20 cellular contexts compared by ENCODE assay signal in genomic region chr14:21074398-21075272, GRCh38. TPM values are rescaled to one million over a fixed set of nuclear protein-coding genes. Genes with fewer than 3 reads are reported as not detected.
DNase-seq lines count a peak whose midpoint lies in the region; ATAC-seq and TF ChIP-seq lines count a peak whose summit lies in the region.
"Had no signal": no experiment of that assay in that cellular context is flagged by ENCODE, and none has a peak within 500 bp of the region (broad histone marks: within the 10 kb centered on the region; RNA-seq: fewer than 3 reads in every experiment).

No MANE protein-coding gene starts in this region.

- H3K4me1 ChIP-seq in spleen = peaks cover 24 to 96% (median 66%) of the 10 kb centered on the region in 6 donors

- peaks cover 0 to 70% (median 23%) of the 10 kb centered on the region in 6 donors for H3K36me3 ChIP-seq in spleen

- peak; percentile 33 for DNase-seq in NCI-H2171 treated with DMSO at 0.1 percent for 48 hours (lab: John Stamatoyannopoulos, UW)
- no peak for DNase-seq in NCI-H2171 (lab: John Stamatoyannopoulos, UW)
- DNase-seq in GM20000 (ENCODE audit: low spot score) = peak; percentile 14
- DNase-seq in spleen = no peak
- DNase-seq in activated gamma-delta T cell treated with Interleukin-2 at 50 U/mL for 16 hours = no peak
- DNase-seq: 8988T; BE2C; CD8-positive, alpha-beta memory T cell; HCEC 1CT; KG1; NCI-H1092 treated with DMSO at 0.1 percent for 48 hours; NCI-H1694; NCI-H446 treated with DMSO at 0.1 percent for 48 hours; NCI-H748 treated with DMSO at 0.1 percent for 48 hours; PC-9 had no signal

- peak overlapping the region in 5 of 8 donors; percentile 7 to 94 (median 89) for H3K27ac ChIP-seq in spleen
- H3K27ac ChIP-seq: PC-9, SJSA1 had no signal

- H3K4me1 Mint-ChIP-seq in dendritic cell treated with granulocyte-macrophage colony-stimulating factor and Interleukin-4, amounts not matched to agents 40 ng/mL and 50 ng/mL, for 4 days (ENCODE audit: low read depth) = peaks cover 63% of the 10 kb centered on the region

- H3K4me3 ChIP-seq in spleen = no peak overlapping the region
- H3K4me3 ChIP-seq: PC-9, SJSA1 had no signal

- no peak for ATAC-seq in HG03280 (IDR thresholded peaks at IDR 0.05; ENCODE audit: unreplicated experiment)
- ATAC-seq in HG03571 (IDR thresholded peaks at IDR 0.05; ENCODE audit: unreplicated experiment) = no peak

- no peaks in the 10 kb centered on the region for H3K9me3 Mint-ChIP-seq in dendritic cell treated with granulocyte-macrophage colony-stimulating factor and Interleukin-4, amounts not matched to agents 40 ng/mL and 50 ng/mL, for 4 days
- H3K9me3 Mint-ChIP-seq: CD8-positive, alpha-beta memory T cell had no signal

- WGBS in spleen, 5 donors = 78 to 92% (median 81%) methylated on average over 19 to 26 of the region's 26 CpGs

- H3K27me3 Mint-ChIP-seq in dendritic cell treated with granulocyte-macrophage colony-stimulating factor and Interleukin-4, amounts not matched to agents 40 ng/mL and 50 ng/mL, for 4 days = no peaks in the 10 kb centered on the region

- no peak for TF ChIP-seq POLR2A in spleen (IDR thresholded peaks at IDR 0.05)

- H3K27me3 ChIP-seq in spleen (replicated peaks in 1 of 7) = peaks cover 0 to 33% (median 7%) of the 10 kb centered on the region in 7 donors
- H3K27me3 ChIP-seq: SJSA1 had no signal

- H3K36me3 Mint-ChIP-seq in dendritic cell treated with granulocyte-macrophage colony-stimulating factor and Interleukin-4, amounts not matched to agents 40 ng/mL and 50 ng/mL, for 4 days (ENCODE audit: low read depth) = peaks cover 93% of the 10 kb centered on the region
- H3K36me3 Mint-ChIP-seq: CD8-positive, alpha-beta memory T cell had no signal

- no peaks in the 10 kb centered on the region for H3K9me3 ChIP-seq in spleen
- H3K9me3 ChIP-seq: BE2C, SJSA1 had no signal

- intact Hi-C loops in dendritic cell treated with granulocyte-macrophage colony-stimulating factor and Interleukin-4, amounts not matched to agents 40 ng/mL and 50 ng/mL, for 4 days (cut with micrococcal nuclease) = no loop called here
- intact Hi-C loops in spleen (cut with DNase I; ENCODE audit: low total_unique reads) = no loop called here

- H3K27ac Mint-ChIP-seq in dendritic cell treated with granulocyte-macrophage colony-stimulating factor and Interleukin-4, amounts not matched to agents 40 ng/mL and 50 ng/mL, for 4 days = peak overlapping the region; percentile 37

- no peak overlapping the region for H3K4me3 Mint-ChIP-seq in dendritic cell treated with granulocyte-macrophage colony-stimulating factor and Interleukin-4, amounts not matched to agents 40 ng/mL and 50 ng/mL, for 4 days
- H3K4me3 Mint-ChIP-seq: CD8-positive, alpha-beta memory T cell had no signal

- TF ChIP-seq CTCF in GM20000 (IDR thresholded peaks at IDR 0.05; ENCODE audit: extremely low read depth, missing control alignments) = no peak
- TF ChIP-seq CTCF in spleen (IDR thresholded peaks at IDR 0.05 in 8 of 11, conservative IDR thresholded peaks at IDR 0.05 in 3 of 11) = no peak

RNA-seq across cellular contexts. Expression of gene ARHGEF40, which starts 4.5 kb away (rescaled TPM):
- total RNA-seq in spleen = 100 to 1,000 TPM in 4 of 7 donors, 10 to 100 TPM in 3; 57.0 to 151 (median 102) TPM
- 10 to 100 TPM in 2 of 3 donors, 1 to 10 TPM in 1; 9.8 to 47.1 (median 17.7) TPM for polyA plus RNA-seq in spleen

RNA-seq across cellular contexts. Expression of gene RNASE8, which starts 17.0 kb away (rescaled TPM):
- total RNA-seq in spleen = not detected
- not detected for polyA plus RNA-seq in spleen
- total RNA-seq: CD8-positive, alpha-beta memory T cell; Daoy; PC-9; SJSA1 had no signal
- polyA plus RNA-seq: CD8-positive, alpha-beta memory T cell had no signal

RNA-seq across cellular contexts. Expression of gene ZNF219, which starts 23.8 kb away (rescaled TPM):
- total RNA-seq in spleen = 10 to 100 TPM; 10.7 to 26.7 (median 16.6) TPM
- 10 to 100 TPM in 1 of 3 donors, 1 to 10 TPM in 2; 5.5 to 11.8 (median 5.5) TPM for polyA plus RNA-seq in spleen

RNA-seq across cellular contexts. Expression of gene TMEM253, which starts 26.2 kb away (rescaled TPM):
- 1 to 10 TPM in 1 of 7 donors, under 1 TPM in 1, not detected in 5; 0.57 to 1.5 TPM for total RNA-seq in spleen
- polyA plus RNA-seq in spleen = under 1 TPM; 0.11 to 0.29 (median 0.15) TPM
- total RNA-seq: CD8-positive, alpha-beta memory T cell; Daoy; SJSA1 had no signal
- polyA plus RNA-seq: CD8-positive, alpha-beta memory T cell had no signal

RNA-seq across cellular contexts. Expression of gene RNASE7, which starts 32.5 kb away (rescaled TPM):
- not detected for total RNA-seq in spleen
- not detected for polyA plus RNA-seq in spleen
- total RNA-seq: CD8-positive, alpha-beta memory T cell; Daoy; PC-9; SJSA1 had no signal
- polyA plus RNA-seq: CD8-positive, alpha-beta memory T cell had no signal

Comparison
In these comparisons a context has a peak if more than half of its experiments do, and no peak if none do; other contexts are left out.
1. DNase-seq: peak in NCI-H2171 treated with DMSO at 0.1 percent for 48 hours (single experiment) and GM20000 (single experiment); none in NCI-H2171 (single experiment), spleen (single experiment) and activated gamma-delta T cell treated with Interleukin-2 at 50 U/mL for 16 hours (single experiment).